ENCODE assay signal across 18 cellular contexts in genomic region chrX:138150709-138151108, GRCh38.
A peak's percentile ranks its signal among the peaks of the same experiment; 100 is the strongest.
DNase-seq lines count a peak whose midpoint lies in the region; ATAC-seq, FAIRE-seq and TF ChIP-seq lines count a peak whose summit lies in the region.
"Had no signal": no experiment of that assay in that cellular context is flagged by ENCODE, and none has a peak within 500 bp of the region (broad histone marks: within the 10 kb centered on the region; RNA-seq: fewer than 3 reads in every experiment).

No MANE protein-coding gene starts in this region.

- 70% methylated on average over 1 of the region's 2 CpGs; no CpG with 5 or more reads in 1 of the 2 experiments for WGBS in endodermal cell (ENCODE audit: insufficient coverage in 1 of 2, insufficient read length in 1 of 2), 2 experiments

- H3K9me3 ChIP-seq in endodermal cell (ENCODE audit: control insufficient read depth, low read length) (no peaks in the 10 kb centered on the region), kidney (ENCODE audit: control insufficient read depth in 1 of 2, low read length in 2 of 2) (no peaks in the 10 kb centered on the region)
- H3K9me3 ChIP-seq: BLaER1, pancreas had no signal

- H3K9ac ChIP-seq in endodermal cell (ENCODE audit: extremely low read depth, low read length, poor library complexity, severe bottlenecking) (no peak overlapping the region), kidney (ENCODE audit: low read length in 2 of 2) (no peak overlapping the region)
- H3K9ac ChIP-seq: BLaER1, KMS-11 had no signal

- TF ChIP-seq CTCF in GM10248 (IDR thresholded peaks at IDR 0.05; ENCODE audit: control extremely low read depth, extremely low read depth, low read depth, missing control alignments) = peak; percentile 10
- peak; percentile 58 for TF ChIP-seq CTCF in endodermal cell (conservative IDR thresholded peaks at IDR 0.05)
- TF ChIP-seq CTCF in kidney (IDR thresholded peaks at IDR 0.05; ENCODE audit: borderline replicate concordance, extremely low read depth, insufficient read depth) = no peak

- no peaks in the 10 kb centered on the region for H3K36me3 ChIP-seq in endodermal cell (ENCODE audit: control insufficient read depth, insufficient read depth, low read length)
- no peaks in the 10 kb centered on the region for H3K36me3 ChIP-seq in kidney (ENCODE audit: control insufficient read depth in 1 of 2, insufficient read depth in 2 of 2, low read length in 2 of 2)
- H3K36me3 ChIP-seq: BLaER1, pancreas had no signal

- H3K4me3 ChIP-seq in endodermal cell (ENCODE audit: low read length) = no peak overlapping the region
- no peak overlapping the region for H3K4me3 ChIP-seq in kidney (ENCODE audit: low read length in 2 of 2)
- H3K4me3 ChIP-seq: BLaER1, pancreas had no signal

- no peak overlapping the region for H3K4me3 Mint-ChIP-seq in endodermal cell

- intact Hi-C loops in kidney (cut with DNase I) = no loop called here

- H3K9me3 Mint-ChIP-seq in endodermal cell = peaks cover 17% of the 10 kb centered on the region

- no peaks in the 10 kb centered on the region for H3K27me3 Mint-ChIP-seq in endodermal cell (ENCODE audit: insufficient read depth)

- CTCF ChIA-PET in GM10248 (lab: Yijun Ruan, JAX) = no interaction called here

- ATAC-seq in GM19351 (IDR thresholded peaks at IDR 0.05; ENCODE audit: unreplicated experiment) = peak; percentile 54
- no peak for ATAC-seq in HG03097 (IDR thresholded peaks at IDR 0.05; ENCODE audit: low FRiP score, unreplicated experiment)
- ATAC-seq: left cardiac atrium, pancreas had no signal

- H3K36me3 Mint-ChIP-seq in endodermal cell (ENCODE audit: low read depth) = no peaks in the 10 kb centered on the region

- POLR2A ChIA-PET in GM10248 (lab: Yijun Ruan, JAX) = no interaction called here

- H3K27me3 ChIP-seq in endodermal cell (ENCODE audit: control insufficient read depth, insufficient read depth, low read length, poor library complexity, severe bottlenecking) = no peaks in the 10 kb centered on the region
- H3K27me3 ChIP-seq: pancreas had no signal

- H3K27ac ChIP-seq in endodermal cell (ENCODE audit: low read depth, low read length) (no peak overlapping the region), kidney (ENCODE audit: low read depth in 2 of 2, low read length in 2 of 2) (no peak overlapping the region)
- H3K27ac ChIP-seq: BLaER1, KMS-11, pancreas had no signal

- no peak overlapping the region for H3K27ac Mint-ChIP-seq in endodermal cell

- H3K4me1 Mint-ChIP-seq in endodermal cell = peaks cover 7% of the 10 kb centered on the region

- no peaks in the 10 kb centered on the region for H3K4me1 ChIP-seq in endodermal cell (ENCODE audit: control insufficient read depth, insufficient read depth, low read length)
- no peaks in the 10 kb centered on the region for H3K4me1 ChIP-seq in kidney (ENCODE audit: control insufficient read depth in 1 of 2, insufficient read depth in 1 of 2, low read depth in 1 of 2, low read length in 2 of 2)
- H3K4me1 ChIP-seq: BLaER1, pancreas had no signal

- DNase-seq in GM10248 (ENCODE audit: extremely low spot score) (no peak), NCI-H526 (lab: John Stamatoyannopoulos, UW) (peak; percentile 27 to 42), endodermal cell (no peak), kidney (no peak), DMS114 treated with DMSO at 0.1 percent for 48 hours (lab: John Stamatoyannopoulos, UW; ENCODE audit: unreplicated experiment) (no peak), D341Med (ENCODE audit: low spot score) (no peak)
- DNase-seq: activated CD4-positive, alpha-beta T cell treated with anti-CD3 and anti-CD28 coated beads, Interleukin-2, amount 50 U/mL, for 4 hours; activated T-cell treated with anti-CD3 and anti-CD28 coated beads, Interleukin-2, amount 50 U/mL, for 48 hours; DMS79 treated with DMSO at 0.1 percent for 48 hours; effector CD8-positive, alpha-beta T cell; left cardiac atrium; NCI-H2107; pancreas; stimulated activated CD4-positive, alpha-beta T cell treated with anti-CD3 and anti-CD28 coated beads, Interleukin-4, amount 100 ng/mL, for 24 hours had no signal

- FAIRE-seq in kidney (lab: Jason Lieb, UNC) = no peak

Comparison
In these comparisons a context has a peak if more than half of its experiments do, and no peak if none do; other contexts are left out.
1. DNase-seq: peak in NCI-H526 (2 of 2); none in GM10248 (single experiment), endodermal cell (single experiment), kidney (single experiment), DMS114 treated with DMSO at 0.1 percent for 48 hours (single experiment) and D341Med (single experiment).